Comparison of ENCODE assay signal across 14 cellular contexts in genomic region chr17:75125984-75126383, GRCh38. TPM values are rescaled to one million over a fixed set of nuclear protein-coding genes. Genes with fewer than 3 reads are reported as not detected.
DNase-seq lines count a peak whose midpoint lies in the region; ATAC-seq and TF ChIP-seq lines count a peak whose summit lies in the region.
"Had no signal": no experiment of that assay in that cellular context is flagged by ENCODE, and none has a peak within 500 bp of the region (broad histone marks: within the 10 kb centered on the region; RNA-seq: fewer than 3 reads in every experiment).

No MANE protein-coding gene starts in this region.

- H3K23ac ChIP-seq in H9 (ENCODE audit: insufficient read length, low read depth, low read length), result no peak overlapping the region

- H3F3A ChIP-seq in SK-N-SH (replicated peaks; ENCODE audit: insufficient read depth), result peaks cover 21% of the 10 kb centered on the region

- H2BK120ac ChIP-seq in H9 (ENCODE audit: low read depth, low read length, poor library complexity, severe bottlenecking), result no peak overlapping the region

- no peaks in the 10 kb centered on the region for H3K27me3 Mint-ChIP-seq in H9 (ENCODE audit: low read depth)
- H3K27me3 Mint-ChIP-seq in activated CD8-positive, alpha-beta T cell treated with anti-CD3 and anti-CD28 coated beads, Interleukin-2, amount 10 ng/mL, durations not matched to agents 7 days and 5 days (ENCODE audit: low read depth), result no peaks in the 10 kb centered on the region

- H2BK5ac ChIP-seq in H9 (ENCODE audit: insufficient read length, low read length), result no peak overlapping the region

- no peak overlapping the region for H4K91ac ChIP-seq in H9 (ENCODE audit: insufficient read length, low read depth, low read length)

- H3K27ac Mint-ChIP-seq in H9, result peak overlapping the region in 1 of 3 experiments; percentile 39; a peak in 3 of 7 replicates
- H3K27ac Mint-ChIP-seq in activated CD8-positive, alpha-beta T cell treated with anti-CD3 and anti-CD28 coated beads, Interleukin-2, amount 10 ng/mL, durations not matched to agents 7 days and 5 days, result peak overlapping the region; percentile 85

- no peak overlapping the region for H2AK5ac ChIP-seq in H9 (ENCODE audit: insufficient read length, low read length)

- no peak overlapping the region for H3K27ac ChIP-seq in SK-N-SH (ENCODE audit: low read depth in 2 of 2, low read length in 1 of 2)
- no peak overlapping the region for H3K27ac ChIP-seq in H9 (ENCODE audit: insufficient read length, low read depth, low read length)
- H3K27ac ChIP-seq in mucosa of rectum (ENCODE audit: low read depth in 2 of 2, low read length in 2 of 2), result peak overlapping the region in 1 of 2 donors; percentile 94

- peaks cover 6 to 22% (median 19%) of the 10 kb centered on the region in 3 experiments for H3K36me3 Mint-ChIP-seq in H9 (ENCODE audit: insufficient read depth in 1 of 3, low read depth in 3 of 3)
- H3K36me3 Mint-ChIP-seq in activated CD8-positive, alpha-beta T cell treated with anti-CD3 and anti-CD28 coated beads, Interleukin-2, amount 10 ng/mL, durations not matched to agents 7 days and 5 days (ENCODE audit: low read depth), result peaks cover 38% of the 10 kb centered on the region

- POLR2A ChIA-PET in SK-N-SH (lab: Yijun Ruan, JAX), result interaction anchor here (0.7 to 2.1 kb wide), 4 partner anchors 9 to 55 kb away, joined by 3 to 8 read pairs (median 3); no protein-coding TSS in a partner anchor
- POLR2A ChIA-PET in activated CD8-positive, alpha-beta T cell treated with anti-CD3 and anti-CD28 coated beads, Interleukin-2, amount 10 ng/mL, durations not matched to agents 7 days and 5 days (lab: Charles Lee), result interaction anchor here (0.7 to 1.0 kb wide), 4 partner anchors 12 to 91 kb away, joined by 3 to 7 read pairs (median 4); partner anchors contain the start of genes JPT1 and SLC16A5

- TF ChIP-seq RAD21 in SK-N-SH (IDR thresholded peaks at IDR 0.05; ENCODE audit: low read length), result no peak

- H4K5ac ChIP-seq in H9 (ENCODE audit: insufficient read length, low read depth, low read length), result no peak overlapping the region

- H3K4me1 Mint-ChIP-seq in H9, result peaks cover 12 to 14% of the 10 kb centered on the region in 2 experiments
- peaks cover 44% of the 10 kb centered on the region for H3K4me1 Mint-ChIP-seq in activated CD8-positive, alpha-beta T cell treated with anti-CD3 and anti-CD28 coated beads, Interleukin-2, amount 10 ng/mL, durations not matched to agents 7 days and 5 days (ENCODE audit: low read depth)

- H3K79me1 ChIP-seq in H9 (ENCODE audit: insufficient read depth, low read depth, low read length, poor library complexity, severe bottlenecking), result no peaks in the 10 kb centered on the region

- H3K9ac ChIP-seq in SK-N-SH (no peak overlapping the region), H9 (ENCODE audit: extremely low read depth, insufficient read length, low read length) (no peak overlapping the region), mucosa of rectum (ENCODE audit: low read depth in 1 of 2, low read length in 2 of 2) (peak overlapping the region; percentile 12 to 26)

- peaks cover 9 to 19% of the 10 kb centered on the region in 2 experiments; a peak in 2 of 4 replicates for H3K4me1 ChIP-seq in SK-N-SH (ENCODE audit: control insufficient read depth in 1 of 2, insufficient read depth in 2 of 2, low read depth in 1 of 2, low read length in 1 of 2)
- no peaks in the 10 kb centered on the region for H3K4me1 ChIP-seq in H9 (ENCODE audit: insufficient read depth, low read length)
- H3K4me1 ChIP-seq in mucosa of rectum (ENCODE audit: control insufficient read depth in 2 of 2, insufficient read depth in 2 of 2, low read length in 2 of 2), result peaks cover 29 to 55% of the 10 kb centered on the region in 2 donors

- H3K4me3 Mint-ChIP-seq in H9, result no peak overlapping the region; a peak in 1 of 5 replicates
- peak overlapping the region; percentile 40 for H3K4me3 Mint-ChIP-seq in activated CD8-positive, alpha-beta T cell treated with anti-CD3 and anti-CD28 coated beads, Interleukin-2, amount 10 ng/mL, durations not matched to agents 7 days and 5 days

- ATAC-seq in SK-N-SH treated with all-trans-retinoic acid at 6 μM for 48 hours, result no peak
- ATAC-seq in activated CD8-positive, alpha-beta T cell treated with anti-CD3 and anti-CD28 coated beads, Interleukin-2, amount 10 ng/mL, durations not matched to agents 7 days and 5 days, result no peak
- ATAC-seq: left ventricle myocardium superior had no signal

- no peak overlapping the region for H2BK12ac ChIP-seq in H9 (ENCODE audit: insufficient read length, low read depth, low read length)

- H4K20me1 ChIP-seq in SK-N-SH (ENCODE audit: insufficient read depth), result peaks cover 9% of the 10 kb centered on the region; the same call in 1 of the 2 replicates
- peaks cover 4% of the 10 kb centered on the region for H4K20me1 ChIP-seq in H9 (ENCODE audit: control insufficient read depth, insufficient read depth, insufficient read length)

- peaks cover 5% of the 10 kb centered on the region for H3K23me2 ChIP-seq in H9 (ENCODE audit: insufficient read length, low read depth, low read length, poor library complexity, severe bottlenecking)

- no peak overlapping the region for H3K56ac ChIP-seq in H9 (ENCODE audit: insufficient read length, low read depth, low read length)

- H3K4me3 ChIP-seq in SK-N-SH (ENCODE audit: low read depth in 2 of 2, low read length in 1 of 2) (no peak overlapping the region), mucosa of rectum (ENCODE audit: low read length in 2 of 2) (no peak overlapping the region)

- H3K79me2 ChIP-seq in SK-N-SH (ENCODE audit: insufficient read depth) (peaks cover 16% of the 10 kb centered on the region; the same call in 1 of the 2 replicates), H9 (ENCODE audit: insufficient read depth, low read length) (no peaks in the 10 kb centered on the region)

- H3K18ac ChIP-seq in H9 (ENCODE audit: insufficient read length, low read depth, low read length), result no peak overlapping the region

- H3K36me3 ChIP-seq in SK-N-SH (replicated peaks in 1 of 2; ENCODE audit: control insufficient read depth in 1 of 2, insufficient read depth in 2 of 2, low read length in 1 of 2), result peaks cover 5 to 17% of the 10 kb centered on the region in 2 experiments
- peaks cover 15 to 19% of the 10 kb centered on the region in 2 donors for H3K36me3 ChIP-seq in mucosa of rectum (ENCODE audit: control insufficient read depth in 2 of 2, insufficient read depth in 2 of 2, low read length in 2 of 2)

- H3K9me3 ChIP-seq in SK-N-SH, result no peaks in the 10 kb centered on the region
- no peaks in the 10 kb centered on the region for H3K9me3 ChIP-seq in H9 (ENCODE audit: control insufficient read depth, low read depth, low read length)
- H3K9me3 ChIP-seq in mucosa of rectum (ENCODE audit: control insufficient read depth in 2 of 2, low read length in 2 of 2), result no peaks in the 10 kb centered on the region

- H3K4ac ChIP-seq in H9 (ENCODE audit: low read depth, low read length), result no peak overlapping the region

- no peaks in the 10 kb centered on the region; a peak in 1 of 5 replicates for H3K9me3 Mint-ChIP-seq in H9
- peaks cover 4% of the 10 kb centered on the region for H3K9me3 Mint-ChIP-seq in activated CD8-positive, alpha-beta T cell treated with anti-CD3 and anti-CD28 coated beads, Interleukin-2, amount 10 ng/mL, durations not matched to agents 7 days and 5 days (ENCODE audit: insufficient read depth)

- no peak for TF ChIP-seq EP300 in SK-N-SH (IDR thresholded peaks at IDR 0.05; ENCODE audit: borderline replicate concordance in 1 of 2, low read depth in 1 of 2, low read length in 1 of 2)

- CTCF ChIA-PET in SK-N-SH (lab: Yijun Ruan, JAX), result interaction anchor here (0.6 to 19.6 kb wide), 6 partner anchors 8 to 121 kb away, joined by 3 to 422 read pairs (median 5); partner anchors contain the start of gene ARMC7
- CTCF ChIA-PET in activated CD8-positive, alpha-beta T cell treated with anti-CD3 and anti-CD28 coated beads, Interleukin-2, amount 10 ng/mL, durations not matched to agents 7 days and 5 days (lab: Charles Lee), result interaction anchor here (3.1 kb wide), 1 partner anchor 12 kb away, joined by 24 read pairs; no protein-coding TSS in a partner anchor

- no peaks in the 10 kb centered on the region for H3K9me2 ChIP-seq in SK-N-SH

- H2AFZ ChIP-seq in SK-N-SH (ENCODE audit: low read depth), result no peak overlapping the region
- H2AFZ ChIP-seq in H9 (ENCODE audit: low read length), result no peak overlapping the region

- TF ChIP-seq CTCF in SK-N-SH (IDR thresholded peaks at IDR 0.05) (no peak), H9 (conservative IDR thresholded peaks at IDR 0.05) (no peak)

- H3K27me3 ChIP-seq in SK-N-SH (ENCODE audit: insufficient read depth) (no peaks in the 10 kb centered on the region), H9 (ENCODE audit: insufficient read depth, low read length) (no peaks in the 10 kb centered on the region), mucosa of rectum (ENCODE audit: control insufficient read depth in 2 of 2, insufficient read depth in 2 of 2, low read length in 2 of 2) (no peaks in the 10 kb centered on the region)

- no peak overlapping the region for H4K8ac ChIP-seq in H9 (replicated peaks; ENCODE audit: insufficient read length, low read depth, low read length)

- H2BK15ac ChIP-seq in H9 (ENCODE audit: low read depth, low read length), result no peak overlapping the region

- H3K4me2 ChIP-seq in SK-N-SH, result no peak overlapping the region
- no peak overlapping the region for H3K4me2 ChIP-seq in H9 (ENCODE audit: insufficient read depth, insufficient read length, low read length)

- no peak overlapping the region; the same call in 1 of the 2 replicates for H3K14ac ChIP-seq in H9 (ENCODE audit: insufficient read depth, low read length)

- DNase-seq in SK-N-SH (peak; percentile 54), H9 (peak; percentile 63), NCI-H69 (lab: John Stamatoyannopoulos, UW) (no peak), NCI-H187 treated with DMSO at 0.1 percent for 48 hours (lab: John Stamatoyannopoulos, UW) (no peak), NCI-H2029 (lab: John Stamatoyannopoulos, UW) (no peak)
- peak; percentile 43 for DNase-seq in activated CD8-positive, alpha-beta T cell treated with anti-CD3 and anti-CD28 coated beads, Interleukin-2, amount 10 ng/mL, durations not matched to agents 7 days and 5 days
- DNase-seq: ACHN; anterior cingulate cortex; Kasumi-1; left ventricle myocardium superior; NCI-H2029 treated with DMSO at 0.1 percent for 48 hours; stimulated activated CD4-positive, alpha-beta T cell treated with anti-CD3 and anti-CD28 coated beads, Interleukin-12 subunit alpha, Interleukin-12 subunit beta, amount 100 ng/mL, for 4 hours had no signal

- no peak overlapping the region for H2BK20ac ChIP-seq in H9 (ENCODE audit: low read depth, low read length, poor library complexity, severe bottlenecking)

- no peak overlapping the region for H3T11ph ChIP-seq in H9 (ENCODE audit: low read length)

- 67% methylated on average over 3 of the region's 3 CpGs for WGBS in SK-N-SH (ENCODE audit: low lambda C conversion rate)
- no CpG with 5 or more reads among the region's 3 CpGs for WGBS in H9 (ENCODE audit: extremely low coverage, insufficient read length, low lambda C conversion rate)

RNA-seq across cellular contexts. Expression of gene NT5C, which starts 5.6 kb away (rescaled TPM):
- 111 and 114 TPM in 2 replicates for polyA plus RNA-seq in SK-N-SH (2012; rRNA removed)
- polyA plus RNA-seq in SK-N-SH (2012; cell fraction: cytosol; rRNA removed), result 53.5 and 66.8 TPM in 2 replicates
- 316 and 454 TPM in 2 replicates for polyA plus RNA-seq in SK-N-SH (2012; cell fraction: nucleus; rRNA removed)
- 76.2 and 77.7 TPM in 2 replicates for total RNA-seq in H9 (2021)
- 10 to 100 TPM; 68.5 to 68.8 TPM for total RNA-seq in activated CD8-positive, alpha-beta T cell treated with anti-CD3 and anti-CD28 coated beads, Interleukin-2, amount 10 ng/mL, durations not matched to agents 7 days and 5 days

RNA-seq across cellular contexts. Expression of gene ARMC7, which starts 16.2 kb away (rescaled TPM):
- 7.3 and 10.8 TPM in 2 replicates for polyA plus RNA-seq in SK-N-SH (2012; rRNA removed)
- 5.9 and 7.9 TPM in 2 replicates for polyA plus RNA-seq in SK-N-SH (2012; cell fraction: cytosol; rRNA removed)
- polyA plus RNA-seq in SK-N-SH (2012; cell fraction: nucleus; rRNA removed), result 10.6 and 11.4 TPM in 2 replicates
- total RNA-seq in H9 (2021), result 22.4 and 22.8 TPM in 2 replicates
- 10 to 100 TPM; 16.1 to 17.0 TPM for total RNA-seq in activated CD8-positive, alpha-beta T cell treated with anti-CD3 and anti-CD28 coated beads, Interleukin-2, amount 10 ng/mL, durations not matched to agents 7 days and 5 days

RNA-seq across cellular contexts. Expression of gene JPT1, which starts 28.3 kb away (rescaled TPM):
- 259 and 490 TPM in 2 replicates for polyA plus RNA-seq in SK-N-SH (2012; rRNA removed)
- polyA plus RNA-seq in SK-N-SH (2012; cell fraction: cytosol; rRNA removed), result 407 and 471 TPM in 2 replicates
- polyA plus RNA-seq in SK-N-SH (2012; cell fraction: nucleus; rRNA removed), result 165 and 240 TPM in 2 replicates
- total RNA-seq in H9 (2021), result 265 and 275 TPM in 2 replicates
- 100 to 1,000 TPM; 301 to 319 TPM for total RNA-seq in activated CD8-positive, alpha-beta T cell treated with anti-CD3 and anti-CD28 coated beads, Interleukin-2, amount 10 ng/mL, durations not matched to agents 7 days and 5 days

RNA-seq across cellular contexts. Expression of gene SLC16A5, which starts 38.2 kb away (rescaled TPM):
- 0.03 and 0.06 TPM in 2 replicates for polyA plus RNA-seq in SK-N-SH (2012; rRNA removed)
- polyA plus RNA-seq in SK-N-SH (2012; cell fraction: cytosol; rRNA removed), result 0.03 TPM in 1 of 2 replicates, not detected in the other
- polyA plus RNA-seq in SK-N-SH (2012; cell fraction: nucleus; rRNA removed), result 0.06 TPM in 1 of 2 replicates, not detected in the other
- 17.0 and 17.1 TPM in 2 replicates for total RNA-seq in H9 (2021)
- 1 to 10 TPM; 4.6 to 5.4 TPM for total RNA-seq in activated CD8-positive, alpha-beta T cell treated with anti-CD3 and anti-CD28 coated beads, Interleukin-2, amount 10 ng/mL, durations not matched to agents 7 days and 5 days

RNA-seq across cellular contexts. Expression of gene SUMO2, which starts 56.8 kb away (rescaled TPM):
- 85.5 and 114 TPM in 2 replicates for polyA plus RNA-seq in SK-N-SH (2012; rRNA removed)
- 133 and 184 TPM in 2 replicates for polyA plus RNA-seq in SK-N-SH (2012; cell fraction: cytosol; rRNA removed)
- polyA plus RNA-seq in SK-N-SH (2012; cell fraction: nucleus; rRNA removed), result 25.6 and 43.8 TPM in 2 replicates
- total RNA-seq in H9 (2021), result 813 and 824 TPM in 2 replicates
- 100 to 1,000 TPM; 491 to 520 TPM for total RNA-seq in activated CD8-positive, alpha-beta T cell treated with anti-CD3 and anti-CD28 coated beads, Interleukin-2, amount 10 ng/mL, durations not matched to agents 7 days and 5 days

Comparison
In these comparisons a context has a peak if more than half of its experiments do, and no peak if none do; other contexts are left out.
1. DNase-seq: peak in SK-N-SH (single experiment), H9 (single experiment) and activated CD8-positive, alpha-beta T cell treated with anti-CD3 and anti-CD28 coated beads, Interleukin-2, amount 10 ng/mL, durations not matched to agents 7 days and 5 days (single experiment); none in NCI-H69 (single experiment), NCI-H187 treated with DMSO at 0.1 percent for 48 hours (single experiment) and NCI-H2029 (single experiment).
2. H3K9ac ChIP-seq: peak in mucosa of rectum (2 of 2); none in SK-N-SH (single experiment) and H9 (single experiment).